In the genomic region with DNA sequence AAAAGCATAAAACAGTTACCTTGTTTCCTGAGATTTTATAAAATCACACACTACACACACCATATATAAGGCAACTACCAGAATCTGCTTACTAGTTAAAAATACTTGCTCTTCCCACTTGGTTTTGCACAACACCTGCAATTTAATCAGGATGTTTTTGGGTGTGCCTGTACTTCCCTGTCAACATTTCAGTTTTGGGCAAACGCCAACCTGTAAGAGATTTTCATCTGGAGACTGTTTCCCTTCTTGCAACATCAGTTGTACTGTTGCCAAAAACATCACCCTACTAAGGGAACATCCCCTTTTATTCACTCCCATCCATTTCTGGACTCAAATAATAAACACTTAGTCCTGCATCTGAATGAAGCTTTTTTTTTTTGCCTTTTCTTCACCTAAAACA, we compare ENCODE assay signal across 10 cellular contexts.
DNase-seq lines count a peak whose midpoint lies in the region; ATAC-seq lines count a peak whose summit lies in the region.
"Had no signal": no experiment of that assay in that cellular context is flagged by ENCODE, and none has a peak within 500 bp of the region (broad histone marks: within the 10 kb centered on the region; RNA-seq: fewer than 3 reads in every experiment).

No MANE protein-coding gene starts in this region.

- no peak for ATAC-seq in GM19397 (IDR thresholded peaks at IDR 0.05; ENCODE audit: unreplicated experiment)

- DNase-seq in CD1c-positive myeloid dendritic cell (ENCODE audit: extremely low spot score), result peak; percentile 84
- DNase-seq in M059J (ENCODE audit: low read depth), result peak; percentile 73
- DNase-seq in amniotic epithelial cell (ENCODE audit: low read depth), result peak; percentile 96
- peak; percentile 99 for DNase-seq in lung microvascular endothelial cell (ENCODE audit: low read depth in 2 of 2)
- no peak for DNase-seq in hippocampal formation (lab: John Stamatoyannopoulos, UW)
- no peak for DNase-seq in NCI-H1092 (lab: John Stamatoyannopoulos, UW)
- no peak for DNase-seq in NK-92 treated with Interleukin-12 subunit alpha and Interleukin-12 subunit beta, amount 100 ng/mL, for 24 hours (lab: John Stamatoyannopoulos, UW)
- DNase-seq: NCI-H446, psoas muscle had no signal

Comparison
In these comparisons a context has a peak if more than half of its experiments do, and no peak if none do; other contexts are left out.
1. DNase-seq: peak in CD1c-positive myeloid dendritic cell (single experiment), M059J (single experiment), amniotic epithelial cell (single experiment) and lung microvascular endothelial cell (2 of 2); none in hippocampal formation (0 of 2), NCI-H1092 (single experiment) and NK-92 treated with Interleukin-12 subunit alpha and Interleukin-12 subunit beta, amount 100 ng/mL, for 24 hours (single experiment).